8 cellular contexts compared by ENCODE assay signal in genomic region chr6:50816115-50816675, GRCh38. TPM values are rescaled to one million over a fixed set of nuclear protein-coding genes. Genes with fewer than 3 reads are reported as not detected.
DNase-seq lines count a peak whose midpoint lies in the region; ATAC-seq and TF ChIP-seq lines count a peak whose summit lies in the region.

No MANE protein-coding gene starts in this region.

- peaks cover 79% of the 10 kb centered on the region for H3K27me3 ChIP-seq in neural cell (ENCODE audit: insufficient read depth, low read depth, low read length)
- peaks cover 43% of the 10 kb centered on the region for H3K27me3 ChIP-seq in suprapubic skin

- H3K36me3 ChIP-seq in neural cell (ENCODE audit: insufficient read depth, low read length) (no peaks in the 10 kb centered on the region), suprapubic skin (no peaks in the 10 kb centered on the region)

- H3K9me2 ChIP-seq in neural cell (ENCODE audit: insufficient read depth, low read length), result no peaks in the 10 kb centered on the region

- DNase-seq in DMS153 treated with DMSO at 0.1 percent for 48 hours (lab: John Stamatoyannopoulos, UW; ENCODE audit: unreplicated experiment) (peak; percentile 69), HPDE6-E6E7 (ENCODE audit: extremely low spot score) (peak; percentile 27), NOMO-1 treated with dmso at 0.1 percent for 144 hours (lab: John Stamatoyannopoulos, UW; ENCODE audit: unreplicated experiment) (peak; percentile 34), activated T-cell treated with anti-CD3 and anti-CD28 coated beads for 48 hours (ENCODE audit: low read depth) (peak; percentile 50), fibroblast of peridontal ligament (ENCODE audit: extremely low read depth) (peak; percentile 77), suprapubic skin (ENCODE audit: low spot score in 2 of 2) (peak in 1 of 2 donors; percentile 81)

- TF ChIP-seq EP300 in neural cell (conservative IDR thresholded peaks at IDR 0.05; ENCODE audit: poor library complexity, severe bottlenecking) (no peak), suprapubic skin (IDR thresholded peaks at IDR 0.05) (no peak)

- TF ChIP-seq CTCF in neural cell (IDR thresholded peaks at IDR 0.05; ENCODE audit: poor library complexity, severe bottlenecking) (peak; percentile 84), suprapubic skin (IDR thresholded peaks at IDR 0.05) (peak; percentile 55 to 73)

- peak; percentile 90 for TF ChIP-seq RAD21 in neural cell (conservative IDR thresholded peaks at IDR 0.05)

- no peak overlapping the region for H3K9ac ChIP-seq in neural cell (ENCODE audit: low read length)

- no peak overlapping the region for H2AFZ ChIP-seq in neural cell (ENCODE audit: low read depth, low read length)

- H3K27ac ChIP-seq in neural cell (ENCODE audit: low read length) (no peak overlapping the region), suprapubic skin (peak overlapping the region; percentile 12)

- no peak for TF ChIP-seq POLR2A in suprapubic skin (IDR thresholded peaks at IDR 0.05)

- H3F3A ChIP-seq in neural cell (ENCODE audit: insufficient read depth, low read length, poor library complexity, severe bottlenecking), result no peaks in the 10 kb centered on the region

- H3K4me2 ChIP-seq in neural cell (ENCODE audit: low read length), result peak overlapping the region; percentile 37

- WGBS in suprapubic skin, result 2% methylated on average over 14 of the region's 14 CpGs

- no peaks in the 10 kb centered on the region for H3K79me2 ChIP-seq in neural cell (replicated peaks; ENCODE audit: insufficient read depth, low read length)

- ATAC-seq in GM21360 (IDR thresholded peaks at IDR 0.05; ENCODE audit: unreplicated experiment), result peak; percentile 79

- H4K20me1 ChIP-seq in neural cell (ENCODE audit: insufficient read depth), result no peaks in the 10 kb centered on the region

- H3K4me1 ChIP-seq in suprapubic skin, result peaks cover 11% of the 10 kb centered on the region

- peak overlapping the region; percentile 47 for H3K4me3 ChIP-seq in neural cell (ENCODE audit: low read length)
- peak overlapping the region; percentile 52 for H3K4me3 ChIP-seq in suprapubic skin

- H3K9me3 ChIP-seq in neural cell (ENCODE audit: low read length), result no peaks in the 10 kb centered on the region
- no peaks in the 10 kb centered on the region for H3K9me3 ChIP-seq in suprapubic skin

TF ChIP-seq in neural cell, 6 proteins besides CTCF, POLR2A, EP300 and RAD21:
- TF ChIP-seq POLR2AphosphoS5 (IDR thresholded peaks at IDR 0.05), result no peak
- peak; percentile 94 for TF ChIP-seq SMC3 (conservative IDR thresholded peaks at IDR 0.05; ENCODE audit: poor library complexity)
- no peak for TF ChIP-seq EZH2 (IDR thresholded peaks at IDR 0.05; ENCODE audit: borderline replicate concordance, insufficient read depth, low read length, poor library complexity, severe bottlenecking)
- TF ChIP-seq, protein P1, sequence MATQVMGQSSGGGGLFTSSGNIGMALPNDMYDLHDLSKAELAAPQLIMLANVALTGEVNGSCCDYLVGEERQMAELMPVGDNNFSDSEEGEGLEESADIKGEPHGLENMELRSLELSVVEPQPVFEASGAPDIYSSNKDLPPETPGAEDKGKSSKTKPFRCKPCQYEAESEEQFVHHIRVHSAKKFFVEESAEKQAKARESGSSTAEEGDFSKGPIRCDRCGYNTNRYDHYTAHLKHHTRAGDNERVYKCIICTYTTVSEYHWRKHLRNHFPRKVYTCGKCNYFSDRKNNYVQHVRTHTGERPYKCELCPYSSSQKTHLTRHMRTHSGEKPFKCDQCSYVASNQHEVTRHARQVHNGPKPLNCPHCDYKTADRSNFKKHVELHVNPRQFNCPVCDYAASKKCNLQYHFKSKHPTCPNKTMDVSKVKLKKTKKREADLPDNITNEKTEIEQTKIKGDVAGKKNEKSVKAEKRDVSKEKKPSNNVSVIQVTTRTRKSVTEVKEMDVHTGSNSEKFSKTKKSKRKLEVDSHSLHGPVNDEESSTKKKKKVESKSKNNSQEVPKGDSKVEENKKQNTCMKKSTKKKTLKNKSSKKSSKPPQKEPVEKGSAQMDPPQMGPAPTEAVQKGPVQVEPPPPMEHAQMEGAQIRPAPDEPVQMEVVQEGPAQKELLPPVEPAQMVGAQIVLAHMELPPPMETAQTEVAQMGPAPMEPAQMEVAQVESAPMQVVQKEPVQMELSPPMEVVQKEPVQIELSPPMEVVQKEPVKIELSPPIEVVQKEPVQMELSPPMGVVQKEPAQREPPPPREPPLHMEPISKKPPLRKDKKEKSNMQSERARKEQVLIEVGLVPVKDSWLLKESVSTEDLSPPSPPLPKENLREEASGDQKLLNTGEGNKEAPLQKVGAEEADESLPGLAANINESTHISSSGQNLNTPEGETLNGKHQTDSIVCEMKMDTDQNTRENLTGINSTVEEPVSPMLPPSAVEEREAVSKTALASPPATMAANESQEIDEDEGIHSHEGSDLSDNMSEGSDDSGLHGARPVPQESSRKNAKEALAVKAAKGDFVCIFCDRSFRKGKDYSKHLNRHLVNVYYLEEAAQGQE (IDR thresholded peaks at IDR 0.05; ENCODE audit: borderline replicate concordance), result no peak
- no peak for TF ChIP-seq MXI1 (conservative IDR thresholded peaks at IDR 0.05; ENCODE audit: poor library complexity, severe bottlenecking)
- no peak for TF ChIP-seq TAF1 (IDR thresholded peaks at IDR 0.05; ENCODE audit: low read depth)

RNA-seq across cellular contexts. Expression of gene TFAP2B, which starts 2.5 kb away (rescaled TPM):
- polyA plus RNA-seq in neural cell, result not detected in 2 replicates
- polyA minus RNA-seq in neural cell, result 0.12 and 0.24 TPM in 2 replicates
- total RNA-seq in suprapubic skin, result 1 to 10 TPM; 4.3 to 9.0 (median 8.2) TPM
